Comparison of ENCODE assay signal across 10 cellular contexts in genomic region chr9:130893250-130894101, GRCh38. TPM values are rescaled to one million over a fixed set of nuclear protein-coding genes. Genes with fewer than 3 reads are reported as not detected.
DNase-seq lines count a peak whose midpoint lies in the region; ATAC-seq and TF ChIP-seq lines count a peak whose summit lies in the region.
"Had no signal": no experiment of that assay in that cellular context is flagged by ENCODE, and none has a peak within 500 bp of the region (broad histone marks: within the 10 kb centered on the region; RNA-seq: fewer than 3 reads in every experiment).

No MANE protein-coding gene starts in this region.

- no peak overlapping the region for H4K91ac ChIP-seq in H9 (ENCODE audit: insufficient read length, low read depth, low read length)

- no peak overlapping the region for H3K4me3 Mint-ChIP-seq in H9
- peak overlapping the region; percentile 44 for H3K4me3 Mint-ChIP-seq in activated B cell treated with CpG ODN at 0.5 μM for 24 hours
- H3K4me3 Mint-ChIP-seq: activated CD4-positive, alpha-beta T cell treated with anti-CD3 and anti-CD28 coated beads, Interleukin-2, amount 10 ng/mL, durations not matched to agents 7 days and 5 days; central memory CD8-positive, alpha-beta T cell had no signal

- intact Hi-C loops in activated B cell treated with CpG ODN at 0.5 μM for 24 hours (cut with micrococcal nuclease) = loop anchor here (5.0 kb wide), 1 partner anchor 34 kb away; no protein-coding TSS in a partner anchor
- intact Hi-C loops in right cardiac atrium (cut with DNase I) = no loop called here

- H3K9me3 ChIP-seq in H9 (ENCODE audit: control insufficient read depth, low read depth, low read length) = no peaks in the 10 kb centered on the region
- H3K9me3 ChIP-seq in right cardiac atrium (ENCODE audit: control insufficient read depth, low read length) = no peaks in the 10 kb centered on the region

- H3K4me1 Mint-ChIP-seq in H9 (peaks cover 2 to 9% of the 10 kb centered on the region in 2 experiments; a peak in 1 of 4 replicates), activated B cell treated with CpG ODN at 0.5 μM for 24 hours (peaks cover 11% of the 10 kb centered on the region)
- H3K4me1 Mint-ChIP-seq: activated CD4-positive, alpha-beta T cell treated with anti-CD3 and anti-CD28 coated beads, Interleukin-2, amount 10 ng/mL, durations not matched to agents 7 days and 5 days; central memory CD8-positive, alpha-beta T cell had no signal

- H3K79me1 ChIP-seq in H9 (ENCODE audit: insufficient read depth, low read depth, low read length, poor library complexity, severe bottlenecking) = no peaks in the 10 kb centered on the region

- H3K4me1 ChIP-seq in H9 (ENCODE audit: insufficient read depth, low read length) (no peaks in the 10 kb centered on the region), right cardiac atrium (ENCODE audit: control insufficient read depth, insufficient read depth, low read length) (no peaks in the 10 kb centered on the region)

- no peak overlapping the region for H2BK5ac ChIP-seq in H9 (ENCODE audit: insufficient read length, low read length)

- no peaks in the 10 kb centered on the region for H3K79me2 ChIP-seq in H9 (ENCODE audit: insufficient read depth, low read length)

- no peak overlapping the region for H2AK5ac ChIP-seq in H9 (ENCODE audit: insufficient read length, low read length)

- H3K4me3 ChIP-seq in right cardiac atrium (ENCODE audit: low read length) (no peak overlapping the region), retinal pigment epithelial cell (ENCODE audit: low read length) (no peak overlapping the region)

- H2AFZ ChIP-seq in H9 (ENCODE audit: low read length) = no peak overlapping the region

- no peak overlapping the region for H3K4ac ChIP-seq in H9 (ENCODE audit: low read depth, low read length)

- peak; percentile 59 for TF ChIP-seq CTCF in H9 (conservative IDR thresholded peaks at IDR 0.05)
- TF ChIP-seq CTCF in activated B cell treated with CpG ODN at 0.5 μM for 24 hours (IDR thresholded peaks at IDR 0.05) = no peak
- TF ChIP-seq CTCF in retinal pigment epithelial cell (conservative IDR thresholded peaks at IDR 0.05; ENCODE audit: low read depth, low read length) = peak; percentile 67
- TF ChIP-seq CTCF in GM13977 (IDR thresholded peaks at IDR 0.05; ENCODE audit: extremely low read depth, insufficient read depth, missing control alignments) = no peak

- H3K23ac ChIP-seq in H9 (ENCODE audit: insufficient read length, low read depth, low read length) = no peak overlapping the region

- H4K20me1 ChIP-seq in H9 (ENCODE audit: control insufficient read depth, insufficient read depth, insufficient read length) = no peaks in the 10 kb centered on the region

- POLR2A ChIA-PET in activated B cell treated with CpG ODN at 0.5 μM for 24 hours (lab: Charles Lee) = no interaction called here

- H2BK120ac ChIP-seq in H9 (ENCODE audit: low read depth, low read length, poor library complexity, severe bottlenecking) = no peak overlapping the region

- H3K56ac ChIP-seq in H9 (ENCODE audit: insufficient read length, low read depth, low read length) = no peak overlapping the region

- H3K23me2 ChIP-seq in H9 (ENCODE audit: insufficient read length, low read depth, low read length, poor library complexity, severe bottlenecking) = no peaks in the 10 kb centered on the region

- ATAC-seq in activated B cell treated with CpG ODN at 0.5 μM for 24 hours (ENCODE audit: low read depth) (peak; percentile 68), right cardiac atrium (peak; percentile 59 to 61), GM18520 (IDR thresholded peaks at IDR 0.05; ENCODE audit: unreplicated experiment) (no peak)

- H3K9ac ChIP-seq in H9 (ENCODE audit: extremely low read depth, insufficient read length, low read length) = no peak overlapping the region

- H3K27ac ChIP-seq in H9 (ENCODE audit: insufficient read length, low read depth, low read length) (no peak overlapping the region), right cardiac atrium (ENCODE audit: low read length) (no peak overlapping the region)

- DNase-seq in H9 = peak; percentile 29
- DNase-seq in activated B cell treated with CpG ODN at 0.5 μM for 24 hours = no peak
- DNase-seq in right cardiac atrium = peak; percentile 59 to 82 (median 80)
- no peak for DNase-seq in retinal pigment epithelial cell (ENCODE audit: low read depth)
- DNase-seq in NCI-H187 (lab: John Stamatoyannopoulos, UW) = no peak
- no peak for DNase-seq in NK-92 (lab: John Stamatoyannopoulos, UW; ENCODE audit: unreplicated experiment)
- DNase-seq in GM13977 (ENCODE audit: low spot score) = no peak
- DNase-seq: activated CD4-positive, alpha-beta T cell treated with anti-CD3 and anti-CD28 coated beads, Interleukin-2, amount 10 ng/mL, durations not matched to agents 7 days and 5 days had no signal

- CTCF ChIA-PET in activated B cell treated with CpG ODN at 0.5 μM for 24 hours (lab: Charles Lee) = interaction anchor here (0.6 to 1.1 kb wide), 2 partner anchors 33 to 153 kb away, joined by 3 to 4 read pairs; no protein-coding TSS in a partner anchor

- H3K36me3 Mint-ChIP-seq in H9 (ENCODE audit: insufficient read depth in 1 of 3, low read depth in 3 of 3) (peaks cover 0 to 27% (median 2%) of the 10 kb centered on the region in 3 experiments), activated B cell treated with CpG ODN at 0.5 μM for 24 hours (ENCODE audit: low read depth) (peaks cover 12% of the 10 kb centered on the region)

- H3K27me3 ChIP-seq in H9 (ENCODE audit: insufficient read depth, low read length) (no peaks in the 10 kb centered on the region), right cardiac atrium (ENCODE audit: control insufficient read depth, insufficient read depth) (no peaks in the 10 kb centered on the region)

- no peak overlapping the region for H4K8ac ChIP-seq in H9 (replicated peaks; ENCODE audit: insufficient read length, low read depth, low read length)

- WGBS in H9 (ENCODE audit: extremely low coverage, insufficient read length, low lambda C conversion rate) = no CpG with 5 or more reads among the region's 37 CpGs
- WGBS in right cardiac atrium = 62% methylated on average over 37 of the region's 37 CpGs

- no peak overlapping the region for H3T11ph ChIP-seq in H9 (ENCODE audit: low read length)

- H2BK15ac ChIP-seq in H9 (ENCODE audit: low read depth, low read length) = no peak overlapping the region

- H3K9me3 Mint-ChIP-seq in H9 = no peaks in the 10 kb centered on the region; a peak in 1 of 5 replicates
- H3K9me3 Mint-ChIP-seq in activated B cell treated with CpG ODN at 0.5 μM for 24 hours = no peaks in the 10 kb centered on the region
- H3K9me3 Mint-ChIP-seq: activated CD4-positive, alpha-beta T cell treated with anti-CD3 and anti-CD28 coated beads, Interleukin-2, amount 10 ng/mL, durations not matched to agents 7 days and 5 days; central memory CD8-positive, alpha-beta T cell had no signal

- no peaks in the 10 kb centered on the region; the same call in 1 of the 2 replicates for H3K27me3 Mint-ChIP-seq in H9 (ENCODE audit: low read depth)
- no peaks in the 10 kb centered on the region for H3K27me3 Mint-ChIP-seq in activated B cell treated with CpG ODN at 0.5 μM for 24 hours
- H3K27me3 Mint-ChIP-seq: activated CD4-positive, alpha-beta T cell treated with anti-CD3 and anti-CD28 coated beads, Interleukin-2, amount 10 ng/mL, durations not matched to agents 7 days and 5 days; central memory CD8-positive, alpha-beta T cell had no signal

- H3K27ac Mint-ChIP-seq in H9 (peak overlapping the region; percentile 22 to 61 (median 38); a peak in 3 of 7 replicates), activated B cell treated with CpG ODN at 0.5 μM for 24 hours (no peak overlapping the region)
- H3K27ac Mint-ChIP-seq: activated CD4-positive, alpha-beta T cell treated with anti-CD3 and anti-CD28 coated beads, Interleukin-2, amount 10 ng/mL, durations not matched to agents 7 days and 5 days had no signal

- no peak overlapping the region for H2BK20ac ChIP-seq in H9 (ENCODE audit: low read depth, low read length, poor library complexity, severe bottlenecking)

- no peak overlapping the region for H3K14ac ChIP-seq in H9 (ENCODE audit: insufficient read depth, low read length)

- in situ Hi-C loops in GM13977 (cut with MboI; ENCODE audit: low pct_unique_long_range_greater_than_20kb, low sequenced_read_pairs, unreplicated experiment) = no loop called here

- H3K4me2 ChIP-seq in H9 (ENCODE audit: insufficient read depth, insufficient read length, low read length) = no peak overlapping the region

- H3K18ac ChIP-seq in H9 (ENCODE audit: insufficient read length, low read depth, low read length) = no peak overlapping the region

- H4K5ac ChIP-seq in H9 (ENCODE audit: insufficient read length, low read depth, low read length) = no peak overlapping the region

- no peak overlapping the region for H2BK12ac ChIP-seq in H9 (ENCODE audit: insufficient read length, low read depth, low read length)

RNA-seq across cellular contexts. Expression of gene QRFP, which starts 3.1 kb away (rescaled TPM):
- not detected in 2 replicates for total RNA-seq in H9 (2021)
- total RNA-seq in activated B cell treated with CpG ODN at 0.5 μM for 24 hours = not detected in 2 replicates
- total RNA-seq in right cardiac atrium = not detected
- 0.05 TPM for polyA plus RNA-seq in right cardiac atrium
- total RNA-seq: activated CD4-positive, alpha-beta T cell treated with anti-CD3 and anti-CD28 coated beads, Interleukin-2, amount 10 ng/mL, durations not matched to agents 7 days and 5 days had no signal

RNA-seq across cellular contexts. Expression of gene FIBCD1, which starts 45.6 kb away (rescaled TPM):
- total RNA-seq in H9 (2021) (6.2 and 7.1 TPM in 2 replicates), activated B cell treated with CpG ODN at 0.5 μM for 24 hours (not detected in 2 replicates), right cardiac atrium (1 to 10 TPM in 1 of 4 donors, under 1 TPM in 3; 0.20 to 2.2 (median 0.35) TPM)
- 1.2 TPM for polyA plus RNA-seq in right cardiac atrium
- total RNA-seq: activated CD4-positive, alpha-beta T cell treated with anti-CD3 and anti-CD28 coated beads, Interleukin-2, amount 10 ng/mL, durations not matched to agents 7 days and 5 days had no signal

RNA-seq across cellular contexts. Expression of gene ABL1, which starts 58.4 kb away (rescaled TPM):
- total RNA-seq in H9 (2021) (79.4 and 83.6 TPM in 2 replicates), activated B cell treated with CpG ODN at 0.5 μM for 24 hours (32.8 and 41.6 TPM in 2 replicates), right cardiac atrium (10 to 100 TPM; 32.9 to 48.2 (median 41.9) TPM)
- polyA plus RNA-seq in right cardiac atrium = 21.7 TPM

Comparison
In these comparisons a context has a peak if more than half of its experiments do, and no peak if none do; other contexts are left out.
1. DNase-seq: peak in H9 (single experiment) and right cardiac atrium (3 of 3); none in activated B cell treated with CpG ODN at 0.5 μM for 24 hours (single experiment), retinal pigment epithelial cell (single experiment), NCI-H187 (0 of 2), NK-92 (single experiment) and GM13977 (single experiment).
2. CTCF ChIP-seq: peak in H9 (single experiment) and retinal pigment epithelial cell (single experiment); none in activated B cell treated with CpG ODN at 0.5 μM for 24 hours (single experiment) and GM13977 (single experiment).